In the genomic region with DNA sequence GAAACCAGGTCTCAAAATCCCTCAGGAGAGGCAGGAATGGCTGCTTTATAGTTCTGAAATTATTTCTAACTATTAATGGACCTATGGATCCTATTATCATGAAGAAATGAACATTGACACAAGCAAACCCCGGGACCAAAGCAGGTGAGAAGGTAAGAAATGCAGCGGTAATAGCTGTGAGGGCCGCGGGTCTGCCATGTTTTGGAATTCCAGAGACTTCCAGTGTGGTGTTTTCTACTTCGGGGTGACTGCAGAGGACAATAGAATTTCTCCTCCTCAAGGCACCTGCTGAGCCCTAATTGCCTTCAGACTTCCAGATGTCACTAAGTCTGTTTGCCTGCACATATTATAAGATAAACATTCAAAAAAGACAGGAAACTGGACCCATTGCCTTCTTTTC, we compare ENCODE assay signal across 17 cellular contexts.
"Had no signal": no experiment of that assay in that cellular context is flagged by ENCODE, and none has a peak within 500 bp of the region (broad histone marks: within the 10 kb centered on the region; RNA-seq: fewer than 3 reads in every experiment).

No MANE protein-coding gene starts in this region.

- DNase-seq: Kasumi-1, MM.1S, NCI-H1092 treated with DMSO at 0.1 percent for 48 hours, NCI-H1436, NCI-H1694 treated with DMSO at 0.1 percent for 48 hours, NCI-H1930, NCI-H2081, NCI-H2107, NCI-H226, NCI-H446, NCI-H510A, NCI-H524 treated with DMSO at 0.1 percent for 48 hours, NCI-H774, Right ventricle myocardium superior, RPMI8226, SIG-M5, T-helper 1 cell had no signal
